Comparison of ENCODE assay signal across 8 cellular contexts in the genomic region with DNA sequence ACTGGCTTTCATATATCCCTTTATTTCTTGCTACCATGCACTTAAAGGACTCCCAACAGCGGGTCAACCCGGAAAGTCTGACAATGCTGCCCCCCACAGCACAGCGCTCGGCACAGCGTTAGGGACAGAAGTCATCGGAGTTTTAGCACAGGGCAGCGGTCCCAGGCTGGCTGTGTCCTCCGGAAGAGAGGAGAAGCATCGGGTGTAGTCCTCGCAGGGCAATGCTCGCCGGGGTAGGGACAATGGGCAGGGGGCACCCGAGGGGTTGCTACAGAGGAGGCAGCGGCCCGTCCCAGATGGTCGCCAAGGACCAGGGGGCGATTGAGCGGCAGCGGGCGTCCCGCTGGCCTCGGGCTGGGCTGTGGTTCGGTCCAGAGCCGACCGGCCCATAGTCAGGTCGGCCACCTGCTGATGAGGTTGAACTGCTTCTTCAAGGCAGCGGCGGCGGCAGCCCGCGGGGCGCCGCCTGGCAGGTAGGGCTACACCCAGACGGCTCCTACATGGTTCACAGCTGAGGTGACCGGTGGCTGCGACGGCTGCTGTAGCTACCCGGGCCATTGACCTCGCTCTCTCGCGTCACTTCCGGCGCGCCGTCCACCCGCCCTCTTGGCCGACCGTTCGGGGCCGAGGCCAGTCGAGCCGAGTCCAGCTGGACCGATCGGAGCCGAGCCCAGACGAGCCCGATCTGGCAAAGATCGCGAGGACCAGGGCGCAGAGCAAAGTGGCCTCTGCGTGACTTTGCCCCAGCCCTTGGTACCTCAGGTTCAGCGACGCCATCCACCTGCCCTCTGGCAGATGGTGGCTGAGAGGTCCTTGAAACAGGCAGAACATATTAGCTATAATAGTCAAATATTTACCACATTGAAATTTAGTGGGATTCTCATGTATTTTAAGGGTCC. TPM values are rescaled to one million over a fixed set of nuclear protein-coding genes. Genes with fewer than 3 reads are reported as not detected.
DNase-seq lines count a peak whose midpoint lies in the region; ATAC-seq, FAIRE-seq and TF ChIP-seq lines count a peak whose summit lies in the region.

No MANE protein-coding gene starts in this region.

- peaks cover 6% of the 10 kb centered on the region for H3K36me3 Mint-ChIP-seq in activated naive CD4-positive, alpha-beta T cell treated with anti-CD3 and anti-CD28 coated beads for 36 hours (ENCODE audit: low read depth)

- H3K4me1 ChIP-seq in neuron (ENCODE audit: insufficient read depth, low read length) (peaks cover 14% of the 10 kb centered on the region), stomach (peaks cover 21 to 42% (median 30%) of the 10 kb centered on the region in 4 donors)

- FAIRE-seq in D721Med (lab: Jason Lieb, UNC) (no peak), frontal cortex (lab: Jason Lieb, UNC) (no peak)

- peak in 1 of 4 donors; percentile 40 for TF ChIP-seq POLR2A in stomach (IDR thresholded peaks at IDR 0.05)

- no peak for TF ChIP-seq EP300 in stomach (IDR thresholded peaks at IDR 0.05)

- H3K27ac ChIP-seq in stomach, result peak overlapping the region; percentile 85 to 91 (median 88)

- no peaks in the 10 kb centered on the region for H3K27me3 Mint-ChIP-seq in activated naive CD4-positive, alpha-beta T cell treated with anti-CD3 and anti-CD28 coated beads for 36 hours (ENCODE audit: low read depth)

- peak overlapping the region; percentile 62 for H2AFZ ChIP-seq in neuron (ENCODE audit: low read depth, low read length)

- peak overlapping the region; percentile 60 for H3K4me3 ChIP-seq in neuron (ENCODE audit: low read length)
- H3K4me3 ChIP-seq in stomach, result peak overlapping the region; percentile 69 to 84 (median 75)

- 0 to 1% (median 1%) methylated on average over 26 to 63 of the region's 63 CpGs for WGBS in stomach, 5 donors

- no peaks in the 10 kb centered on the region for H3K9me3 Mint-ChIP-seq in activated naive CD4-positive, alpha-beta T cell treated with anti-CD3 and anti-CD28 coated beads for 36 hours

- H3K4me3 Mint-ChIP-seq in activated naive CD4-positive, alpha-beta T cell treated with anti-CD3 and anti-CD28 coated beads for 36 hours, result peak overlapping the region; percentile 86

- peak; percentile 40 for TF ChIP-seq CTCF in D721Med (IDR thresholded peaks at IDR 0.05; ENCODE audit: insufficient read depth, missing control alignments)
- TF ChIP-seq CTCF in stomach (IDR thresholded peaks at IDR 0.05), result peak in 1 of 7 experiments; percentile 12

- peak; percentile 54 for ATAC-seq in GM21529 (IDR thresholded peaks at IDR 0.05; ENCODE audit: unreplicated experiment)

- H3K36me3 ChIP-seq in neuron (ENCODE audit: insufficient read depth, low read length) (no peaks in the 10 kb centered on the region), stomach (no peaks in the 10 kb centered on the region)

- H3K27ac Mint-ChIP-seq in activated naive CD4-positive, alpha-beta T cell treated with anti-CD3 and anti-CD28 coated beads for 36 hours, result peak overlapping the region; percentile 76

- intact Hi-C loops in activated naive CD4-positive, alpha-beta T cell treated with anti-CD3 and anti-CD28 coated beads for 36 hours (cut with micrococcal nuclease), result loop anchor here (1.0 to 5.0 kb wide), 4 partner anchors 14 to 275 kb away; no protein-coding TSS in a partner anchor
- intact Hi-C loops in stomach (cut with DNase I; ENCODE audit: low total_unique reads), result no loop called here

- H3K9me3 ChIP-seq in neuron (ENCODE audit: low read length), result no peaks in the 10 kb centered on the region
- H3K9me3 ChIP-seq in stomach, result no peaks in the 10 kb centered on the region

- DNase-seq in D721Med (ENCODE audit: insufficient read length, low spot score) (peak; percentile 94), LoVo (ENCODE audit: low spot score) (peak; percentile 90), SHP77 treated with DMSO at 0.1 percent for 48 hours (lab: John Stamatoyannopoulos, UW) (peak; percentile 85), frontal cortex (ENCODE audit: low spot score in 2 of 2) (peak; percentile 90 to 96), stomach (peak; percentile 97)
- DNase-seq in activated naive CD4-positive, alpha-beta T cell treated with anti-CD3 and anti-CD28 coated beads for 36 hours, result peak; percentile 89

- CTCF ChIA-PET in activated naive CD4-positive, alpha-beta T cell treated with anti-CD3 and anti-CD28 coated beads for 36 hours (lab: Charles Lee), result interaction anchor here (0.6 to 5.7 kb wide), 9 partner anchors 14 to 282 kb away, joined by 3 to 25 read pairs (median 3); no protein-coding TSS in a partner anchor

- peaks cover 22% of the 10 kb centered on the region for H3K4me1 Mint-ChIP-seq in activated naive CD4-positive, alpha-beta T cell treated with anti-CD3 and anti-CD28 coated beads for 36 hours (ENCODE audit: low read depth)

- H3K27me3 ChIP-seq in neuron (ENCODE audit: insufficient read depth, low read length) (no peaks in the 10 kb centered on the region), stomach (no peaks in the 10 kb centered on the region)

RNA-seq across cellular contexts. Expression of a gene that starts 4.7 kb away (rescaled TPM):
- 10 to 100 TPM; 34.7 to 35.3 TPM for total RNA-seq in activated naive CD4-positive, alpha-beta T cell treated with anti-CD3 and anti-CD28 coated beads for 36 hours
- total RNA-seq in frontal cortex (53.4 TPM), stomach (10 to 100 TPM; 15.4 to 54.9 (median 30.8) TPM)
- polyA plus RNA-seq in stomach, result 10 to 100 TPM; 29.6 to 48.1 (median 30.9) TPM

Comparison
In these comparisons a context has a peak if more than half of its experiments do, and no peak if none do; other contexts are left out.
1. Peak in every context shown above with its lines: DNase-seq, ATAC-seq, H3K4me3 ChIP-seq and H3K27ac ChIP-seq.